8 cellular contexts compared by ENCODE assay signal in genomic region chr3:9249273-9250192, GRCh38. TPM values are rescaled to one million over a fixed set of nuclear protein-coding genes. Genes with fewer than 3 reads are reported as not detected.
DNase-seq lines count a peak whose midpoint lies in the region; ATAC-seq and TF ChIP-seq lines count a peak whose summit lies in the region.

SRGAP3 (minus strand) TSS chr3:9249646; CDS start chr3:9248951, 695 bp downstream.

- H3K9me3 ChIP-seq in lower lobe of right lung = no peaks in the 10 kb centered on the region

- H3K4me1 Mint-ChIP-seq in activated CD4-positive, alpha-beta memory T cell treated with anti-CD3 and anti-CD28 coated beads for 36 hours (ENCODE audit: low read depth) = peaks cover 19% of the 10 kb centered on the region

- DNase-seq in C1 segment of cervical spinal cord (lab: John Stamatoyannopoulos, UW) (peak in 13 of 14 donors; percentile 48 to 99 (median 83)), NCI-H748 treated with DMSO at 0.1 percent for 48 hours (lab: John Stamatoyannopoulos, UW) (peak; percentile 79), lower lobe of right lung (peak; percentile 88)
- peak; percentile 83 for DNase-seq in activated CD4-positive, alpha-beta memory T cell treated with anti-CD3 and anti-CD28 coated beads for 36 hours
- peak; percentile 59 for DNase-seq in effector CD4-positive, alpha-beta T cell
- peak; percentile 51 to 76 (median 66) for DNase-seq in stimulated activated CD4-positive, alpha-beta T cell treated with anti-CD3 and anti-CD28 coated beads, TNF-alpha, amount 100 ng/mL, for 24 hours (ENCODE audit: low read depth in 3 of 3)

- peak within 1 kb of the TSS; percentile 5 for H3K27ac ChIP-seq in lower lobe of right lung

- CTCF ChIA-PET in activated CD4-positive, alpha-beta memory T cell treated with anti-CD3 and anti-CD28 coated beads for 36 hours (lab: Charles Lee) = interaction anchor here (0.7 to 3.2 kb wide), 10 partner anchors 9 to 310 kb away, joined by 3 to 13 read pairs (median 4); no protein-coding TSS in a partner anchor

- no peaks in the 10 kb centered on the region for H3K9me3 Mint-ChIP-seq in activated CD4-positive, alpha-beta memory T cell treated with anti-CD3 and anti-CD28 coated beads for 36 hours

- no peaks in the 10 kb centered on the region for H3K36me3 Mint-ChIP-seq in activated CD4-positive, alpha-beta memory T cell treated with anti-CD3 and anti-CD28 coated beads for 36 hours

- no peaks in the 10 kb centered on the region for H3K27me3 Mint-ChIP-seq in activated CD4-positive, alpha-beta memory T cell treated with anti-CD3 and anti-CD28 coated beads for 36 hours

- H3K4me3 ChIP-seq in lower lobe of right lung = peak within 1 kb of the TSS; percentile 57

- no peak within 1 kb of the TSS for H3K27ac Mint-ChIP-seq in activated CD4-positive, alpha-beta memory T cell treated with anti-CD3 and anti-CD28 coated beads for 36 hours

- no peaks in the 10 kb centered on the region for H3K36me3 ChIP-seq in lower lobe of right lung

- POLR2A ChIA-PET in activated CD4-positive, alpha-beta memory T cell treated with anti-CD3 and anti-CD28 coated beads for 36 hours (lab: Charles Lee) = interaction anchor here (0.6 to 1.0 kb wide), 2 partner anchors 25 to 359 kb away, joined by 3 read pairs; no protein-coding TSS in a partner anchor

- H3K4me1 ChIP-seq in lower lobe of right lung = peaks cover 21% of the 10 kb centered on the region

- TF ChIP-seq CTCF in lower lobe of right lung (IDR thresholded peaks at IDR 0.05) = peak; percentile 40

- ATAC-seq in GM19395 (IDR thresholded peaks at IDR 0.05; ENCODE audit: unreplicated experiment) (peak; percentile 100), HG03558 (IDR thresholded peaks at IDR 0.05; ENCODE audit: extremely low read depth, unreplicated experiment) (peak; percentile 100), lower lobe of right lung (peak; percentile 98 to 100)

- peak within 1 kb of the TSS; percentile 70 for H3K4me3 Mint-ChIP-seq in activated CD4-positive, alpha-beta memory T cell treated with anti-CD3 and anti-CD28 coated beads for 36 hours

- H3K27me3 ChIP-seq in lower lobe of right lung (ENCODE audit: low read depth) = no peaks in the 10 kb centered on the region

- intact Hi-C loops in activated CD4-positive, alpha-beta memory T cell treated with anti-CD3 and anti-CD28 coated beads for 36 hours (cut with micrococcal nuclease) = loop anchor here (1.0 to 2.0 kb wide), 3 partner anchors 25 to 279 kb away; no protein-coding TSS in a partner anchor
- intact Hi-C loops in lower lobe of right lung (cut with DNase I) = no loop called here

RNA-seq across cellular contexts. Expression of gene SRGAP3, which starts in this region (rescaled TPM):
- total RNA-seq in activated CD4-positive, alpha-beta memory T cell treated with anti-CD3 and anti-CD28 coated beads for 36 hours = 1 to 10 TPM; 2.2 to 3.5 TPM
- total RNA-seq in lower lobe of right lung = 7.8 TPM

Comparison
In these comparisons a context has a peak if more than half of its experiments do, and no peak if none do; other contexts are left out.
1. Peak in every context shown above with its lines: DNase-seq, ATAC-seq, H3K4me3 ChIP-seq and H3K27ac ChIP-seq.